In the genomic region with DNA sequence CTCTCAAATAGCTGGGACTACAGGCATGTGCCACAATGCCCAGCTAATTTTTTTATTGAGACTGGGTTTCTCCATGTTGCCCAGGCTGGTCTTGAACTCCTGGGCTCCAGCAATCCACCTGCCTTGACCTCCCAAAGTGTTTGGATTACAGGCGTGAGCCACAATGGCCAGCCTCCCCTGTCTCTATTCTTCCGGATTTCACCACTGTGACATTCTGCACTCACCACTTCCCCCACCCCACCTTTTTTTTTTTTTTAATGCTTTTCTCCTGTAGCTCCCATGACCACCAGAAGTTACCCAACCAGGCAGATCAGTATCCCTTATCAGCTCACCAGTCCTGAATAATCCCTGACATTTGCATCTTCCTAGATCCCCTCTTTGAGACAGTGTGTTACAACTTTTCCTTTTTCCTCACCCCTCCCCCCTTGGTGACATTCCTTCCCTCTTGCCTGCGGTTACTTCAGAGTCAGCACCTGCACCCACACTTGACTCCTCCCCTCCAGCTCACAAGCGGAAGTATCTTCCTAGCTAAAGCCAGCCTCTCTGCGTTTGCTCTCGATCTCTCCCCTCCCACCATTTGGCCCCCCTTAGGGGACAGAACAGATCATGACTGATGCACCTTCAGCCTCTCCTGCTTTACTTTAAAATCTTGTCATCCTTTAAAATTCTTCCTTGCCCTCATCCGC, we compare ENCODE assay signal across 9 cellular contexts. TPM values are rescaled to one million over a fixed set of nuclear protein-coding genes. Genes with fewer than 3 reads are reported as not detected.
DNase-seq lines count a peak whose midpoint lies in the region; ATAC-seq and TF ChIP-seq lines count a peak whose summit lies in the region.
"Had no signal": no experiment of that assay in that cellular context is flagged by ENCODE, and none has a peak within 500 bp of the region (broad histone marks: within the 10 kb centered on the region; RNA-seq: fewer than 3 reads in every experiment).

No MANE protein-coding gene starts in this region.

- H4K91ac ChIP-seq in IMR-90 (ENCODE audit: insufficient read depth, low read depth, low read length): no peak overlapping the region

- no peak overlapping the region for H3K9ac ChIP-seq in IMR-90 (ENCODE audit: low read depth, low read length)

- POLR2A ChIA-PET in IMR-90 (lab: Charles Lee; ENCODE audit: unreplicated experiment): no interaction called here

- H2BK20ac ChIP-seq in IMR-90 (ENCODE audit: low read depth, low read length): no peak overlapping the region; the same call in 1 of the 2 replicates

- peak overlapping the region; percentile 44; the same call in 1 of the 2 replicates for H2AK5ac ChIP-seq in IMR-90 (ENCODE audit: low read depth, low read length)

- H3K4me1 ChIP-seq in IMR-90 (ENCODE audit: control insufficient read depth, insufficient read depth, low read length): peaks cover 6% of the 10 kb centered on the region

- no peak overlapping the region for H3K23ac ChIP-seq in IMR-90 (ENCODE audit: low read depth, low read length)

- H2BK5ac ChIP-seq in IMR-90 (ENCODE audit: low read depth, low read length, poor library complexity, severe bottlenecking): peak overlapping the region; percentile 30

- no TSS peak for BruUV-seq in IMR-90 (replicated peaks; lab: Mats Ljungman, UMichigan)

- H3K4me2 ChIP-seq in IMR-90 (ENCODE audit: low read depth, low read length): peak overlapping the region; percentile 73

- TF ChIP-seq RAD21 in IMR-90 (IDR thresholded peaks at IDR 0.05; ENCODE audit: low read length): no peak

- CTCF ChIA-PET in IMR-90 (lab: Yijun Ruan, JAX): no interaction called here

- ATAC-seq in GM21619 (IDR thresholded peaks at IDR 0.05; ENCODE audit: unreplicated experiment) (peak; percentile 59), IMR-90 (ENCODE audit: low read depth) (peak; percentile 59), left colon (peak; percentile 95)

- no peak overlapping the region for H4K5ac ChIP-seq in IMR-90 (ENCODE audit: low read depth, low read length)

- in situ Hi-C loops in IMR-90 (cut with MboI; ENCODE audit: low sequenced_read_pairs): no loop called here

- no peaks in the 10 kb centered on the region for H3K27me3 ChIP-seq in IMR-90 (ENCODE audit: control insufficient read depth, insufficient read depth, low read length)
- H3K27me3 ChIP-seq: tibial nerve had no signal

- peak; percentile 97 for DNase-seq in GF-D8 (lab: John Stamatoyannopoulos, UW)
- peak; percentile 63 for DNase-seq in IMR-90
- peak; percentile 28 to 85 (median 56) for DNase-seq in T-helper 1 cell
- DNase-seq in astrocyte of the hippocampus (ENCODE audit: low read depth, low spot score): peak; percentile 79
- peak; percentile 81 to 91 for DNase-seq in left colon
- peak; percentile 53 to 67 for DNase-seq in stimulated activated CD8-positive, alpha-beta memory T cell treated with anti-CD3 and anti-CD28 coated beads, Interleukin-15, amount 100 ng/mL, for 48 hours (ENCODE audit: low read depth in 2 of 2)
- DNase-seq in COLO829 (ENCODE audit: low spot score): no peak

- no peak overlapping the region for H2BK120ac ChIP-seq in IMR-90 (ENCODE audit: low read depth, low read length)

- H3K4me3 ChIP-seq in IMR-90 (ENCODE audit: insufficient read depth, low read depth, low read length): peak overlapping the region; percentile 16; the same call in 1 of the 2 replicates
- H3K4me3 ChIP-seq: tibial nerve had no signal

- peak overlapping the region in 1 of 2 experiments; percentile 39; a peak in 2 of 4 replicates for H4K8ac ChIP-seq in IMR-90 (ENCODE audit: low read depth in 2 of 2, low read length in 2 of 2)

- no peak for TF ChIP-seq POLR2A in IMR-90 (IDR thresholded peaks at IDR 0.05; ENCODE audit: low read depth, low read length)

- TF ChIP-seq CTCF in IMR-90 (conservative IDR thresholded peaks at IDR 0.05; ENCODE audit: low read depth, low read length): no peak

- peak overlapping the region; percentile 8; the same call in 1 of the 2 replicates for H3K18ac ChIP-seq in IMR-90 (ENCODE audit: low read depth, low read length)

- H3K27ac ChIP-seq in IMR-90 (ENCODE audit: insufficient read depth, low read length): no peak overlapping the region

- H2AK9ac ChIP-seq in IMR-90 (replicated peaks; ENCODE audit: low read depth, low read length, poor library complexity): peak overlapping the region; percentile 8

- no peaks in the 10 kb centered on the region for H3K79me1 ChIP-seq in IMR-90 (ENCODE audit: low read depth in 1 of 2, low read length in 2 of 2)

- peak overlapping the region; percentile 75 for H2AFZ ChIP-seq in IMR-90 (replicated peaks; ENCODE audit: low read length, poor library complexity)

- H3K56ac ChIP-seq in IMR-90 (ENCODE audit: extremely low read depth, insufficient read depth, low read length): no peak overlapping the region

- H3K36me3 ChIP-seq in IMR-90 (ENCODE audit: control insufficient read depth, insufficient read depth, low read length): no peaks in the 10 kb centered on the region
- H3K36me3 ChIP-seq: tibial nerve had no signal

- peaks cover 13% of the 10 kb centered on the region for H3K9me1 ChIP-seq in IMR-90 (ENCODE audit: insufficient read depth, low read length)

- H4K20me1 ChIP-seq in IMR-90 (ENCODE audit: insufficient read depth, low read length): no peaks in the 10 kb centered on the region

- no peak overlapping the region; the same call in 1 of the 3 replicates for H2BK15ac ChIP-seq in IMR-90 (ENCODE audit: low read depth, low read length)

- intact Hi-C loops in IMR-90 (cut with micrococcal nuclease): no loop called here
- intact Hi-C loops in left colon (cut with DNase I, micrococcal nuclease): no loop called here

- WGBS in IMR-90 (ENCODE audit: extremely low coverage in 2 of 2, insufficient read length in 1 of 2), 2 experiments: 3% methylated on average over 4 of the region's 7 CpGs; no CpG with 5 or more reads in 1 of the 2 experiments

- no peaks in the 10 kb centered on the region for H3K9me3 ChIP-seq in IMR-90 (ENCODE audit: control insufficient read depth, insufficient read depth, low read length)
- H3K9me3 ChIP-seq: tibial nerve had no signal

- no peak overlapping the region for H3K4ac ChIP-seq in IMR-90 (ENCODE audit: low read depth, low read length)

- H3K14ac ChIP-seq in IMR-90 (replicated peaks; ENCODE audit: low read depth, low read length): no peak overlapping the region

- dilution Hi-C loops in IMR-90 (cut with HindIII; ENCODE audit: low sequenced_read_pairs, unreplicated experiment): no loop called here

TF ChIP-seq in IMR-90, 13 proteins besides CTCF, POLR2A, EP300 and RAD21:
- TF ChIP-seq CEBPB (IDR thresholded peaks at IDR 0.05; ENCODE audit: low read depth, low read length): no peak
- TF ChIP-seq USF2 (IDR thresholded peaks at IDR 0.05; ENCODE audit: low read depth, low read length): no peak
- no peak for TF ChIP-seq FOS (IDR thresholded peaks at IDR 0.05; ENCODE audit: low read depth, low read length)
- TF ChIP-seq MAZ (IDR thresholded peaks at IDR 0.05; ENCODE audit: borderline replicate concordance, low read depth, low read length): 0 out of 2 replicates have a peak, but pooled peaks have one; percentile 13
- TF ChIP-seq RCOR1 (IDR thresholded peaks at IDR 0.05; ENCODE audit: insufficient replicate concordance, low read length): no peak
- TF ChIP-seq MAFK (IDR thresholded peaks at IDR 0.05; ENCODE audit: low read depth, low read length): no peak
- no peak for TF ChIP-seq RFX5 (IDR thresholded peaks at IDR 0.05; ENCODE audit: low read depth, low read length)

RNA-seq across cellular contexts. Expression of gene ZNF592, which starts 13.5 kb away (rescaled TPM):
- total RNA-seq in IMR-90 (2012; rRNA removed): 4.2 and 4.3 TPM in 2 replicates
- polyA plus RNA-seq in IMR-90 (2012; rRNA removed): 10.2 and 11.5 TPM in 2 replicates
- polyA plus RNA-seq in IMR-90 (2012; cell fraction: cytosol; rRNA removed): 5.6 and 7.5 TPM in 2 replicates
- 19.3 and 29.4 TPM in 2 replicates for polyA plus RNA-seq in IMR-90 (2012; cell fraction: nucleus; rRNA removed; ENCODE audit: low replicate concordance)
- total RNA-seq in left colon: 10 to 100 TPM; 24.3 to 29.7 TPM

RNA-seq across cellular contexts. Expression of gene SEC11A, which starts 19.0 kb away (rescaled TPM):
- total RNA-seq in IMR-90 (2012; rRNA removed) (62.4 and 233 TPM in 2 replicates), left colon (100 to 1,000 TPM; 128 to 130 TPM)
- polyA plus RNA-seq in IMR-90 (2012; rRNA removed): 91.8 and 108 TPM in 2 replicates
- polyA plus RNA-seq in IMR-90 (2012; cell fraction: cytosol; rRNA removed): 25.8 and 29.3 TPM in 2 replicates
- polyA plus RNA-seq in IMR-90 (2012; cell fraction: nucleus; rRNA removed; ENCODE audit: low replicate concordance): 9.2 and 24.9 TPM in 2 replicates
